Comparison of ENCODE assay signal across 9 cellular contexts in the genomic region with DNA sequence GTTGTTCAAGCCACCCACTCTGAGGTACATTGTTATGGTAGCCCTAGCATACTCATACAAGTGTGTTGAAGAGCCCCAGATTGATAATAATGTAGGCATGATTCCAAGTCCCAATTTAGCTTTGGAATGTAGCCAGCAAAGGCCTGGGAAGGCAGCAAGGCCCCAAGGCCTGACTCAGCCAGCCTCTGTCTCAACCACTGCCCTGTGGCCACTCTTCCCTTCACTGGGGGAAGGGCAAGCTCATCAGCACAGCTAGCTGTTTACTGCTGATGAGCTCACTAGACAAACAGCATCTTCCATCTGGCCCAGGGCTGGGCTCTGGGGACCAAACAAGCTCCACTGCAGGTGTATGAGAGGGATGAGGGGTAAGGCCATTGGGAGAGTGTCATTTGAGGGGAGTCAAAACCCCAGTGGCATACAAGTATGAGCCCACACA. TPM values are rescaled to one million over a fixed set of nuclear protein-coding genes. Genes with fewer than 3 reads are reported as not detected.
DNase-seq lines count a peak whose midpoint lies in the region; ATAC-seq and TF ChIP-seq lines count a peak whose summit lies in the region.
"Had no signal": no experiment of that assay in that cellular context is flagged by ENCODE, and none has a peak within 500 bp of the region (broad histone marks: within the 10 kb centered on the region; RNA-seq: fewer than 3 reads in every experiment).

No MANE protein-coding gene starts in this region.

- TF ChIP-seq EP300 in transverse colon (IDR thresholded peaks at IDR 0.05; ENCODE audit: low read depth), result no peak

- ATAC-seq in RWPE2 (ENCODE audit: low read depth) (peak; percentile 73), foreskin keratinocyte (peak; percentile 70)
- ATAC-seq in activated CD8-positive, alpha-beta memory T cell treated with anti-CD3 and anti-CD28 coated beads, Interleukin-2, amount 10 ng/mL, durations not matched to agents 7 days and 5 days, result no peak

- no peaks in the 10 kb centered on the region for H3K27me3 ChIP-seq in RWPE2 (ENCODE audit: insufficient read depth, poor library complexity, severe bottlenecking)
- no peaks in the 10 kb centered on the region for H3K27me3 ChIP-seq in foreskin keratinocyte
- no peaks in the 10 kb centered on the region for H3K27me3 ChIP-seq in transverse colon
- H3K27me3 ChIP-seq: BLaER1 had no signal

- H3K27me3 Mint-ChIP-seq in activated CD8-positive, alpha-beta memory T cell treated with anti-CD3 and anti-CD28 coated beads, Interleukin-2, amount 10 ng/mL, durations not matched to agents 7 days and 5 days, result peaks cover 2% of the 10 kb centered on the region

- H3K4me3 Mint-ChIP-seq in activated CD8-positive, alpha-beta memory T cell treated with anti-CD3 and anti-CD28 coated beads, Interleukin-2, amount 10 ng/mL, durations not matched to agents 7 days and 5 days, result no peak overlapping the region

- peak overlapping the region; percentile 70 for H3K27ac ChIP-seq in RWPE2 (ENCODE audit: poor library complexity, severe bottlenecking)
- peak overlapping the region; percentile 100 for H3K27ac ChIP-seq in foreskin keratinocyte
- no peak overlapping the region for H3K27ac ChIP-seq in transverse colon
- H3K27ac ChIP-seq: BLaER1 had no signal

- H3K4me3 ChIP-seq in RWPE2 (ENCODE audit: severe bottlenecking) (no peak overlapping the region), transverse colon (no peak overlapping the region)
- H3K4me3 ChIP-seq: BLaER1 had no signal

- no peaks in the 10 kb centered on the region for H3K9me3 Mint-ChIP-seq in activated CD8-positive, alpha-beta memory T cell treated with anti-CD3 and anti-CD28 coated beads, Interleukin-2, amount 10 ng/mL, durations not matched to agents 7 days and 5 days (ENCODE audit: low read depth)

- H3K4me1 Mint-ChIP-seq in activated CD8-positive, alpha-beta memory T cell treated with anti-CD3 and anti-CD28 coated beads, Interleukin-2, amount 10 ng/mL, durations not matched to agents 7 days and 5 days, result peaks cover 18% of the 10 kb centered on the region

- TF ChIP-seq CTCF in RWPE2 (IDR thresholded peaks at IDR 0.05; ENCODE audit: poor library complexity, severe bottlenecking), result no peak
- no peak for TF ChIP-seq CTCF in foreskin keratinocyte (conservative IDR thresholded peaks at IDR 0.05)
- TF ChIP-seq CTCF in transverse colon (IDR thresholded peaks at IDR 0.05), result no peak

- peaks cover 40% of the 10 kb centered on the region for H3K4me1 ChIP-seq in RWPE2 (ENCODE audit: insufficient read depth, poor library complexity, severe bottlenecking)
- H3K4me1 ChIP-seq in foreskin keratinocyte, result peaks cover 29% of the 10 kb centered on the region
- peaks cover 0 to 15% (median 3%) of the 10 kb centered on the region in 4 donors for H3K4me1 ChIP-seq in transverse colon
- H3K4me1 ChIP-seq: BLaER1 had no signal

- H3K9me3 ChIP-seq in RWPE2 (ENCODE audit: severe bottlenecking) (no peaks in the 10 kb centered on the region), transverse colon (no peaks in the 10 kb centered on the region)
- H3K9me3 ChIP-seq: BLaER1 had no signal

- no peaks in the 10 kb centered on the region for H3K36me3 Mint-ChIP-seq in activated CD8-positive, alpha-beta memory T cell treated with anti-CD3 and anti-CD28 coated beads, Interleukin-2, amount 10 ng/mL, durations not matched to agents 7 days and 5 days

- H3K36me3 ChIP-seq in RWPE2 (ENCODE audit: low read depth), result peaks cover 15% of the 10 kb centered on the region; the same call in 1 of the 2 replicates
- no peaks in the 10 kb centered on the region for H3K36me3 ChIP-seq in transverse colon
- H3K36me3 ChIP-seq: BLaER1 had no signal

- DNase-seq in NCI-H2107 (lab: John Stamatoyannopoulos, UW) (peak; percentile 30), NCI-H2107 treated with DMSO at 0.1 percent for 48 hours (lab: John Stamatoyannopoulos, UW; ENCODE audit: unreplicated experiment) (no peak), RWPE2 (ENCODE audit: low spot score) (peak; percentile 92), foreskin keratinocyte (peak; percentile 98 to 99), transverse colon (peak; percentile 67)
- DNase-seq in activated CD4-positive, alpha-beta T cell treated with anti-CD3 and anti-CD28 coated beads, Interleukin-2, amount 50 U/mL, for 1 hour, result no peak
- DNase-seq in stimulated activated CD4-positive, alpha-beta T cell treated with anti-CD3 and anti-CD28 coated beads, Interleukin-4, amount 100 ng/mL, for 24 hours, result no peak
- DNase-seq in activated CD8-positive, alpha-beta memory T cell treated with anti-CD3 and anti-CD28 coated beads, Interleukin-2, amount 10 ng/mL, durations not matched to agents 7 days and 5 days, result no peak

- intact Hi-C loops in transverse colon (cut with DNase I; ENCODE audit: low total_unique reads), result no loop called here

- CTCF ChIA-PET in activated CD8-positive, alpha-beta memory T cell treated with anti-CD3 and anti-CD28 coated beads, Interleukin-2, amount 10 ng/mL, durations not matched to agents 7 days and 5 days (lab: Charles Lee), result interaction anchor here (10.9 kb wide), 1 partner anchor 15 kb away, joined by 81 read pairs; no protein-coding TSS in a partner anchor

- TF ChIP-seq POLR2A in transverse colon (IDR thresholded peaks at IDR 0.05), result no peak

- in situ Hi-C loops in transverse colon (cut with MboI; ENCODE audit: low pct_ligation_motif_present in 1 of 4, low pct_unique_long_range_greater_than_20kb in 1 of 4, low sequenced_read_pairs in 3 of 4), result no loop called here

- no peak overlapping the region for H3K27ac Mint-ChIP-seq in activated CD8-positive, alpha-beta memory T cell treated with anti-CD3 and anti-CD28 coated beads, Interleukin-2, amount 10 ng/mL, durations not matched to agents 7 days and 5 days

RNA-seq across cellular contexts. Expression of gene IRF6, which starts 2.1 kb away (rescaled TPM):
- total RNA-seq in foreskin keratinocyte (160 and 194 TPM in 2 replicates), transverse colon (10 to 100 TPM; 26.1 to 78.0 (median 44.4) TPM)
- 70.3 and 93.1 TPM in 2 replicates for polyA plus RNA-seq in foreskin keratinocyte
- total RNA-seq in activated CD8-positive, alpha-beta memory T cell treated with anti-CD3 and anti-CD28 coated beads, Interleukin-2, amount 10 ng/mL, durations not matched to agents 7 days and 5 days, result 1 to 10 TPM; 1.3 to 1.7 TPM

RNA-seq across cellular contexts. Expression of gene UTP25, which starts 19.7 kb away (rescaled TPM):
- total RNA-seq in foreskin keratinocyte, result 9.0 and 9.2 TPM in 2 replicates
- polyA plus RNA-seq in foreskin keratinocyte, result 3.2 and 3.7 TPM in 2 replicates
- total RNA-seq in transverse colon, result 10 to 100 TPM in 1 of 4 donors, 1 to 10 TPM in 3; 1.1 to 13.7 (median 6.1) TPM
- 1 to 10 TPM; 4.7 to 9.7 TPM for total RNA-seq in activated CD8-positive, alpha-beta memory T cell treated with anti-CD3 and anti-CD28 coated beads, Interleukin-2, amount 10 ng/mL, durations not matched to agents 7 days and 5 days

RNA-seq across cellular contexts. Expression of gene C1orf74, which starts 23.7 kb away (rescaled TPM):
- total RNA-seq in foreskin keratinocyte, result 11.0 and 12.3 TPM in 2 replicates
- polyA plus RNA-seq in foreskin keratinocyte, result 5.7 and 6.1 TPM in 2 replicates
- total RNA-seq in transverse colon, result 1 to 10 TPM in 2 of 4 donors, under 1 TPM in 1, not detected in 1; 0.20 to 2.7 (median 2.4) TPM
- total RNA-seq in activated CD8-positive, alpha-beta memory T cell treated with anti-CD3 and anti-CD28 coated beads, Interleukin-2, amount 10 ng/mL, durations not matched to agents 7 days and 5 days, result 1 to 10 TPM; 2.8 to 3.0 TPM

RNA-seq across cellular contexts. Expression of gene TRAF3IP3, which starts 52.2 kb away (rescaled TPM):
- not detected in 2 replicates for total RNA-seq in foreskin keratinocyte
- 0.01 TPM in 1 of 2 replicates, not detected in the other for polyA plus RNA-seq in foreskin keratinocyte
- total RNA-seq in transverse colon, result 10 to 100 TPM in 2 of 4 donors, 1 to 10 TPM in 2; 2.3 to 17.6 (median 6.8) TPM
- total RNA-seq in activated CD8-positive, alpha-beta memory T cell treated with anti-CD3 and anti-CD28 coated beads, Interleukin-2, amount 10 ng/mL, durations not matched to agents 7 days and 5 days, result 100 to 1,000 TPM; 351 to 406 TPM

Comparison
In these comparisons a context has a peak if more than half of its experiments do, and no peak if none do; other contexts are left out.
1. DNase-seq: peak in NCI-H2107 (single experiment), RWPE2 (single experiment), foreskin keratinocyte (2 of 2) and transverse colon (single experiment); none in NCI-H2107 treated with DMSO at 0.1 percent for 48 hours (single experiment), activated CD4-positive, alpha-beta T cell treated with anti-CD3 and anti-CD28 coated beads, Interleukin-2, amount 50 U/mL, for 1 hour (single experiment), stimulated activated CD4-positive, alpha-beta T cell treated with anti-CD3 and anti-CD28 coated beads, Interleukin-4, amount 100 ng/mL, for 24 hours (single experiment) and activated CD8-positive, alpha-beta memory T cell treated with anti-CD3 and anti-CD28 coated beads, Interleukin-2, amount 10 ng/mL, durations not matched to agents 7 days and 5 days (single experiment).
2. H3K27ac ChIP-seq: peak in RWPE2 (single experiment) and foreskin keratinocyte (single experiment); none in transverse colon (0 of 4).
3. RNA of gene IRF6, which starts 2.1 kb away (total RNA-seq): 160 to 194 TPM in foreskin keratinocyte and 26.1 to 78.0 TPM in transverse colon; 1.3 to 1.7 TPM in activated CD8-positive, alpha-beta memory T cell treated with anti-CD3 and anti-CD28 coated beads, Interleukin-2, amount 10 ng/mL, durations not matched to agents 7 days and 5 days; every median in the first group is over 4 times any median in the second.